ENCODE assay signal across 1 cellular context in the genomic region with DNA sequence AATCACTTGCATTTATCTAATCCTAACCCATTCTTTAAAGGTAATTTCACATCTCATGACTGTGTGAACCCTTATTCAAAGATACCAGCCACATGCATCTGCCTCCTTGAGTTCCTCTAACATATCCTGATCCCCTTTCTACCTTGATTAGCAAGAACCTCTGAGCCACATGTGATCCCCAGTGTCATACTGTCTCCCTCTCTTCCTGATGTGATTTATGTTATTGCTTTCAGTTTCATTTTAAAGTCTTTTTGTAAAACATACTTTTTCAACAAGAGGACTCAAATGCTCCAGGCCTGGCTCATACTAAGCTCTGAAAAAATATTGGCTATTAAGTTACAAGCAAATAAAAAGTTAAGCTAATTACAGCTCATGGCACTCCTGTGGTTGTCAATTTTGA.
TF ChIP-seq lines count a peak whose summit lies in the region.

No MANE protein-coding gene starts in this region.

TF ChIP-seq in IMR-90, 13 proteins besides CTCF, POLR2A, EP300 and RAD21 (continued from another document):
- TF ChIP-seq, protein P1, sequence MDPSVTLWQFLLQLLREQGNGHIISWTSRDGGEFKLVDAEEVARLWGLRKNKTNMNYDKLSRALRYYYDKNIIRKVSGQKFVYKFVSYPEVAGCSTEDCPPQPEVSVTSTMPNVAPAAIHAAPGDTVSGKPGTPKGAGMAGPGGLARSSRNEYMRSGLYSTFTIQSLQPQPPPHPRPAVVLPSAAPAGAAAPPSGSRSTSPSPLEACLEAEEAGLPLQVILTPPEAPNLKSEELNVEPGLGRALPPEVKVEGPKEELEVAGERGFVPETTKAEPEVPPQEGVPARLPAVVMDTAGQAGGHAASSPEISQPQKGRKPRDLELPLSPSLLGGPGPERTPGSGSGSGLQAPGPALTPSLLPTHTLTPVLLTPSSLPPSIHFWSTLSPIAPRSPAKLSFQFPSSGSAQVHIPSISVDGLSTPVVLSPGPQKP (IDR thresholded peaks at IDR 0.05; ENCODE audit: borderline replicate concordance, low read depth, low read length) = no peak
- TF ChIP-seq MAZ (IDR thresholded peaks at IDR 0.05; ENCODE audit: borderline replicate concordance, low read depth, low read length) = no peak
